In genomic region chr20:44274303-44275017, GRCh38 we compare ENCODE assay signal across 1 cellular context.
A peak's percentile ranks its signal among the peaks of the same experiment; 100 is the strongest.
TF ChIP-seq lines count a peak whose summit lies in the region.

No MANE protein-coding gene starts in this region.

TF ChIP-seq in HepG2, 621 proteins besides CTCF, POLR2A, EP300 and RAD21 (continued from another document and continues in another):
- TF ChIP-seq ZNF639 (CRISPR knock-in tag; conservative IDR thresholded peaks at IDR 0.05) (no peak), ZNF761 (CRISPR knock-in tag; conservative IDR thresholded peaks at IDR 0.05) (0 out of 2 replicates have a peak, but pooled peaks have one; percentile 52), KMT2A (CRISPR knock-in tag; IDR thresholded peaks at IDR 0.05) (no peak), NCOA5 (CRISPR knock-in tag; IDR thresholded peaks at IDR 0.05) (no peak), ZNF367 (CRISPR knock-in tag; IDR thresholded peaks at IDR 0.05; ENCODE audit: borderline replicate concordance) (no peak), MTA1 (CRISPR knock-in tag; IDR thresholded peaks at IDR 0.05; ENCODE audit: borderline replicate concordance) (peak; percentile 51; the same call in 1 of the 2 replicates), ARNT (IDR thresholded peaks at IDR 0.05) (no peak), MIER2 (CRISPR knock-in tag; IDR thresholded peaks at IDR 0.05) (peak; percentile 88), ZNF230 (CRISPR knock-in tag; IDR thresholded peaks at IDR 0.05) (no peak), HNF1B (CRISPR knock-in tag; IDR thresholded peaks at IDR 0.05) (no peak), ZSCAN30 (CRISPR knock-in tag; IDR thresholded peaks at IDR 0.05) (no peak), AHDC1 (CRISPR knock-in tag; IDR thresholded peaks at IDR 0.05; ENCODE audit: borderline replicate concordance) (no peak), TBX2 (CRISPR knock-in tag; IDR thresholded peaks at IDR 0.05; ENCODE audit: borderline replicate concordance) (peak; percentile 70), ATF6 (CRISPR knock-in tag; conservative IDR thresholded peaks at IDR 0.05) (no peak), MBD4 (IDR thresholded peaks at IDR 0.05; ENCODE audit: borderline replicate concordance, low read length) (no peak), SMC3 (IDR thresholded peaks at IDR 0.05; ENCODE audit: low read length) (no peak; the same call in 1 of the 2 replicates), SP4 (CRISPR knock-in tag; IDR thresholded peaks at IDR 0.05) (no peak; the same call in 1 of the 2 replicates), FOXP4 (CRISPR knock-in tag; IDR thresholded peaks at IDR 0.05) (peak; percentile 47; the same call in 1 of the 2 replicates), ZNF354B (CRISPR knock-in tag; IDR thresholded peaks at IDR 0.05) (no peak), RAD51 (IDR thresholded peaks at IDR 0.05; ENCODE audit: borderline replicate concordance) (no peak), POLR2AphosphoS5 (IDR thresholded peaks at IDR 0.05; ENCODE audit: low read depth, low read length) (no peak), MATR3 (CRISPR knock-in tag; IDR thresholded peaks at IDR 0.05) (no peak), BATF2 (CRISPR knock-in tag; IDR thresholded peaks at IDR 0.05) (no peak), SNAPC5 (CRISPR knock-in tag; IDR thresholded peaks at IDR 0.05; ENCODE audit: borderline replicate concordance) (no peak), NR2C2 (CRISPR knock-in tag; IDR thresholded peaks at IDR 0.05; ENCODE audit: borderline replicate concordance) (0 out of 2 replicates have a peak, but pooled peaks have one; percentile 19), RXRA (CRISPR knock-in tag; IDR thresholded peaks at IDR 0.05) (peak; percentile 94), GPBP1L1 (CRISPR knock-in tag; IDR thresholded peaks at IDR 0.05) (no peak), ZSCAN31 (CRISPR knock-in tag; IDR thresholded peaks at IDR 0.05; ENCODE audit: low read depth) (peak; percentile 57; the same call in 1 of the 2 replicates), CSRNP2 (CRISPR knock-in tag; conservative IDR thresholded peaks at IDR 0.05; ENCODE audit: low read depth) (no peak), HDAC2 (CRISPR knock-in tag; IDR thresholded peaks at IDR 0.05) (peak; percentile 76; the same call in 1 of the 2 replicates), U2AF1 (optimal IDR thresholded peaks at IDR 0.05; ENCODE audit: low read depth, low read length) (peak; percentile 72), ZNF792 (CRISPR knock-in tag; IDR thresholded peaks at IDR 0.05) (0 out of 2 replicates have a peak, but pooled peaks have one; percentile 14), THRA (CRISPR knock-in tag; IDR thresholded peaks at IDR 0.05; ENCODE audit: borderline replicate concordance) (peak; percentile 93; the same call in 1 of the 2 replicates), REST (IDR thresholded peaks at IDR 0.05; ENCODE audit: borderline replicate concordance in 1 of 2, low read depth in 1 of 2, low read length in 2 of 2) (peak in 1 of 2 experiments; percentile 22; a peak in 1 of 4 replicates)
